ENCODE assay signal across 1 cellular context in genomic region chr10:14532473-14533251, GRCh38.
TF ChIP-seq lines count a peak whose summit lies in the region.

No MANE protein-coding gene starts in this region.

TF ChIP-seq in HepG2, 621 proteins besides CTCF, POLR2A, EP300 and RAD21 (continued from another document and continues in another):
- TF ChIP-seq ATF6 (CRISPR knock-in tag; conservative IDR thresholded peaks at IDR 0.05) (no peak), SIX4 (CRISPR knock-in tag; IDR thresholded peaks at IDR 0.05) (0 out of 2 replicates have a peak, but pooled peaks have one; percentile 11), ZNF598 (CRISPR knock-in tag; IDR thresholded peaks at IDR 0.05; ENCODE audit: borderline replicate concordance) (no peak), MNT (IDR thresholded peaks at IDR 0.05) (no peak; the same call in 1 of the 2 replicates), YEATS2 (CRISPR knock-in tag; IDR thresholded peaks at IDR 0.05; ENCODE audit: borderline replicate concordance) (no peak), TOE1 (CRISPR knock-in tag; IDR thresholded peaks at IDR 0.05) (no peak), NFKB2 (CRISPR knock-in tag; IDR thresholded peaks at IDR 0.05; ENCODE audit: borderline replicate concordance) (no peak), ZNF674 (CRISPR knock-in tag; IDR thresholded peaks at IDR 0.05; ENCODE audit: low read depth) (no peak), ZNF12 (CRISPR knock-in tag; IDR thresholded peaks at IDR 0.05) (no peak; the same call in 1 of the 2 replicates), ZBED4 (CRISPR knock-in tag; IDR thresholded peaks at IDR 0.05; ENCODE audit: borderline replicate concordance) (no peak), ZNF556 (CRISPR knock-in tag; IDR thresholded peaks at IDR 0.05; ENCODE audit: borderline replicate concordance) (no peak), NFE2 (CRISPR knock-in tag; IDR thresholded peaks at IDR 0.05) (no peak), JUND (CRISPR knock-in tag; IDR thresholded peaks at IDR 0.05) (0 out of 2 replicates have a peak, but pooled peaks have one; percentile 19), SSRP1 (CRISPR knock-in tag; IDR thresholded peaks at IDR 0.05) (no peak), ZMYM2 (CRISPR knock-in tag; IDR thresholded peaks at IDR 0.05) (no peak), HOXD1 (CRISPR knock-in tag; IDR thresholded peaks at IDR 0.05) (no peak), ZBTB7B (CRISPR knock-in tag; IDR thresholded peaks at IDR 0.05) (peak; percentile 33; the same call in 1 of the 2 replicates), GMEB1 (CRISPR knock-in tag; IDR thresholded peaks at IDR 0.05; ENCODE audit: borderline replicate concordance) (no peak; the same call in 1 of the 2 replicates), NFE2L1 (CRISPR knock-in tag; IDR thresholded peaks at IDR 0.05; ENCODE audit: borderline replicate concordance) (no peak), ZBTB43 (CRISPR knock-in tag; conservative IDR thresholded peaks at IDR 0.05) (no peak), ZNF446 (CRISPR knock-in tag; IDR thresholded peaks at IDR 0.05) (no peak), SOX13 (IDR thresholded peaks at IDR 0.05) (no peak), SOX13 (CRISPR knock-in tag; conservative IDR thresholded peaks at IDR 0.05 in 1 of 2, IDR thresholded peaks at IDR 0.05 in 1 of 2) (peak in 1 of 2 experiments; percentile 66; a peak in 2 of 4 replicates), ZNF34 (CRISPR knock-in tag; IDR thresholded peaks at IDR 0.05; ENCODE audit: borderline replicate concordance) (no peak), ZNF776 (CRISPR knock-in tag; IDR thresholded peaks at IDR 0.05) (no peak), HMGXB3 (CRISPR knock-in tag; IDR thresholded peaks at IDR 0.05; ENCODE audit: borderline replicate concordance) (no peak), ZNF800 (CRISPR knock-in tag; IDR thresholded peaks at IDR 0.05) (no peak), ZMAT5 (CRISPR knock-in tag; IDR thresholded peaks at IDR 0.05; ENCODE audit: borderline replicate concordance, low read depth) (no peak), CREB3 (CRISPR knock-in tag; IDR thresholded peaks at IDR 0.05) (no peak), ZNF672 (CRISPR knock-in tag; IDR thresholded peaks at IDR 0.05) (no peak), ETV5 (CRISPR knock-in tag; IDR thresholded peaks at IDR 0.05; ENCODE audit: borderline replicate concordance) (no peak), RNF219 (CRISPR knock-in tag; IDR thresholded peaks at IDR 0.05) (no peak)
